ENCODE assay signal across 1 cellular context in the genomic region with DNA sequence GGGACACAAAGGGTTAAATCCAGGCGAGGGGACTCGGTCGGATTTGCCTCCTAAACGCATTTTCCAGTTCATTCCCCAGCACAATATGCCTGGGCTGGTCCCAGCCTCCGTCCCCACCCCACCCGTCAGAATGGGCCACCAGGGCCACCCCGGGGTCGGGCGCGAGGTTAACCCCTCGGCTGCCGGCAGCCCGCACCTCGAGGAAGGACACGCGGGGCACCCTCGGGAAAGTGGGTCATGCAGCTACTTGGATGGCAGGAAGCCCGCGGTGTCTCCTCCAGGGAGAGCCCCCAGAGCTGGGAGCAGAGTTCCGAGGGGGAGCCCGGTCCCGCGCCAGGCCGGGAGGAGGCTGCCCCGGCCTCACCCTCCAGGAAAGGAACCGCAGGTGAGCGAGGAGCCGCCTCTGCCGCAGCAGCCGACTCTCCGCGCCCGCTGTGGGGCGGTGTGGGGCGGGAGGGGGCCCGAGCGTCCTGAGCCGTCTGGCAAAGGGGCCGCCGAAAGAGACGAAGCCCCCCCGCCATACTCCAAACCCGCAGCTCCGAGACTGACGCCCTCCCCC.
A peak's percentile ranks its signal among the peaks of the same experiment; 100 is the strongest.
TF ChIP-seq lines count a peak whose summit lies in the region.

No MANE protein-coding gene starts in this region.

TF ChIP-seq in WTC11, 78 proteins besides CTCF, POLR2A, EP300 and RAD21 (continued from another document):
- TF ChIP-seq, protein P1, sequence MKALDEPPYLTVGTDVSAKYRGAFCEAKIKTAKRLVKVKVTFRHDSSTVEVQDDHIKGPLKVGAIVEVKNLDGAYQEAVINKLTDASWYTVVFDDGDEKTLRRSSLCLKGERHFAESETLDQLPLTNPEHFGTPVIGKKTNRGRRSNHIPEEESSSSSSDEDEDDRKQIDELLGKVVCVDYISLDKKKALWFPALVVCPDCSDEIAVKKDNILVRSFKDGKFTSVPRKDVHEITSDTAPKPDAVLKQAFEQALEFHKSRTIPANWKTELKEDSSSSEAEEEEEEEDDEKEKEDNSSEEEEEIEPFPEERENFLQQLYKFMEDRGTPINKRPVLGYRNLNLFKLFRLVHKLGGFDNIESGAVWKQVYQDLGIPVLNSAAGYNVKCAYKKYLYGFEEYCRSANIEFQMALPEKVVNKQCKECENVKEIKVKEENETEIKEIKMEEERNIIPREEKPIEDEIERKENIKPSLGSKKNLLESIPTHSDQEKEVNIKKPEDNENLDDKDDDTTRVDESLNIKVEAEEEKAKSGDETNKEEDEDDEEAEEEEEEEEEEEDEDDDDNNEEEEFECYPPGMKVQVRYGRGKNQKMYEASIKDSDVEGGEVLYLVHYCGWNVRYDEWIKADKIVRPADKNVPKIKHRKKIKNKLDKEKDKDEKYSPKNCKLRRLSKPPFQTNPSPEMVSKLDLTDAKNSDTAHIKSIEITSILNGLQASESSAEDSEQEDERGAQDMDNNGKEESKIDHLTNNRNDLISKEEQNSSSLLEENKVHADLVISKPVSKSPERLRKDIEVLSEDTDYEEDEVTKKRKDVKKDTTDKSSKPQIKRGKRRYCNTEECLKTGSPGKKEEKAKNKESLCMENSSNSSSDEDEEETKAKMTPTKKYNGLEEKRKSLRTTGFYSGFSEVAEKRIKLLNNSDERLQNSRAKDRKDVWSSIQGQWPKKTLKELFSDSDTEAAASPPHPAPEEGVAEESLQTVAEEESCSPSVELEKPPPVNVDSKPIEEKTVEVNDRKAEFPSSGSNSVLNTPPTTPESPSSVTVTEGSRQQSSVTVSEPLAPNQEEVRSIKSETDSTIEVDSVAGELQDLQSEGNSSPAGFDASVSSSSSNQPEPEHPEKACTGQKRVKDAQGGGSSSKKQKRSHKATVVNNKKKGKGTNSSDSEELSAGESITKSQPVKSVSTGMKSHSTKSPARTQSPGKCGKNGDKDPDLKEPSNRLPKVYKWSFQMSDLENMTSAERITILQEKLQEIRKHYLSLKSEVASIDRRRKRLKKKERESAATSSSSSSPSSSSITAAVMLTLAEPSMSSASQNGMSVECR (CRISPR knock-in tag; IDR thresholded peaks at IDR 0.05; ENCODE audit: borderline replicate concordance), result peak; percentile 73; the same call in 1 of the 2 replicates
- TF ChIP-seq, protein P2, sequence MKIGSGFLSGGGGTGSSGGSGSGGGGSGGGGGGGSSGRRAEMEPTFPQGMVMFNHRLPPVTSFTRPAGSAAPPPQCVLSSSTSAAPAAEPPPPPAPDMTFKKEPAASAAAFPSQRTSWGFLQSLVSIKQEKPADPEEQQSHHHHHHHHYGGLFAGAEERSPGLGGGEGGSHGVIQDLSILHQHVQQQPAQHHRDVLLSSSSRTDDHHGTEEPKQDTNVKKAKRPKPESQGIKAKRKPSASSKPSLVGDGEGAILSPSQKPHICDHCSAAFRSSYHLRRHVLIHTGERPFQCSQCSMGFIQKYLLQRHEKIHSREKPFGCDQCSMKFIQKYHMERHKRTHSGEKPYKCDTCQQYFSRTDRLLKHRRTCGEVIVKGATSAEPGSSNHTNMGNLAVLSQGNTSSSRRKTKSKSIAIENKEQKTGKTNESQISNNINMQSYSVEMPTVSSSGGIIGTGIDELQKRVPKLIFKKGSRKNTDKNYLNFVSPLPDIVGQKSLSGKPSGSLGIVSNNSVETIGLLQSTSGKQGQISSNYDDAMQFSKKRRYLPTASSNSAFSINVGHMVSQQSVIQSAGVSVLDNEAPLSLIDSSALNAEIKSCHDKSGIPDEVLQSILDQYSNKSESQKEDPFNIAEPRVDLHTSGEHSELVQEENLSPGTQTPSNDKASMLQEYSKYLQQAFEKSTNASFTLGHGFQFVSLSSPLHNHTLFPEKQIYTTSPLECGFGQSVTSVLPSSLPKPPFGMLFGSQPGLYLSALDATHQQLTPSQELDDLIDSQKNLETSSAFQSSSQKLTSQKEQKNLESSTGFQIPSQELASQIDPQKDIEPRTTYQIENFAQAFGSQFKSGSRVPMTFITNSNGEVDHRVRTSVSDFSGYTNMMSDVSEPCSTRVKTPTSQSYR (CRISPR knock-in tag; IDR thresholded peaks at IDR 0.05), result no peak
- TF ChIP-seq ZNF232 (CRISPR knock-in tag; IDR thresholded peaks at IDR 0.05) (peak; percentile 28; the same call in 1 of the 2 replicates), NFYB (CRISPR knock-in tag; conservative IDR thresholded peaks at IDR 0.05; ENCODE audit: low read depth) (no peak)
- TF ChIP-seq, protein P3, sequence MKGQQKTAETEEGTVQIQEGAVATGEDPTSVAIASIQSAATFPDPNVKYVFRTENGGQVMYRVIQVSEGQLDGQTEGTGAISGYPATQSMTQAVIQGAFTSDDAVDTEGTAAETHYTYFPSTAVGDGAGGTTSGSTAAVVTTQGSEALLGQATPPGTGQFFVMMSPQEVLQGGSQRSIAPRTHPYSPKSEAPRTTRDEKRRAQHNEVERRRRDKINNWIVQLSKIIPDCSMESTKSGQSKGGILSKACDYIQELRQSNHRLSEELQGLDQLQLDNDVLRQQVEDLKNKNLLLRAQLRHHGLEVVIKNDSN (CRISPR knock-in tag; IDR thresholded peaks at IDR 0.05), result peak; percentile 3; the same call in 1 of the 2 replicates
- TF ChIP-seq, protein P4, sequence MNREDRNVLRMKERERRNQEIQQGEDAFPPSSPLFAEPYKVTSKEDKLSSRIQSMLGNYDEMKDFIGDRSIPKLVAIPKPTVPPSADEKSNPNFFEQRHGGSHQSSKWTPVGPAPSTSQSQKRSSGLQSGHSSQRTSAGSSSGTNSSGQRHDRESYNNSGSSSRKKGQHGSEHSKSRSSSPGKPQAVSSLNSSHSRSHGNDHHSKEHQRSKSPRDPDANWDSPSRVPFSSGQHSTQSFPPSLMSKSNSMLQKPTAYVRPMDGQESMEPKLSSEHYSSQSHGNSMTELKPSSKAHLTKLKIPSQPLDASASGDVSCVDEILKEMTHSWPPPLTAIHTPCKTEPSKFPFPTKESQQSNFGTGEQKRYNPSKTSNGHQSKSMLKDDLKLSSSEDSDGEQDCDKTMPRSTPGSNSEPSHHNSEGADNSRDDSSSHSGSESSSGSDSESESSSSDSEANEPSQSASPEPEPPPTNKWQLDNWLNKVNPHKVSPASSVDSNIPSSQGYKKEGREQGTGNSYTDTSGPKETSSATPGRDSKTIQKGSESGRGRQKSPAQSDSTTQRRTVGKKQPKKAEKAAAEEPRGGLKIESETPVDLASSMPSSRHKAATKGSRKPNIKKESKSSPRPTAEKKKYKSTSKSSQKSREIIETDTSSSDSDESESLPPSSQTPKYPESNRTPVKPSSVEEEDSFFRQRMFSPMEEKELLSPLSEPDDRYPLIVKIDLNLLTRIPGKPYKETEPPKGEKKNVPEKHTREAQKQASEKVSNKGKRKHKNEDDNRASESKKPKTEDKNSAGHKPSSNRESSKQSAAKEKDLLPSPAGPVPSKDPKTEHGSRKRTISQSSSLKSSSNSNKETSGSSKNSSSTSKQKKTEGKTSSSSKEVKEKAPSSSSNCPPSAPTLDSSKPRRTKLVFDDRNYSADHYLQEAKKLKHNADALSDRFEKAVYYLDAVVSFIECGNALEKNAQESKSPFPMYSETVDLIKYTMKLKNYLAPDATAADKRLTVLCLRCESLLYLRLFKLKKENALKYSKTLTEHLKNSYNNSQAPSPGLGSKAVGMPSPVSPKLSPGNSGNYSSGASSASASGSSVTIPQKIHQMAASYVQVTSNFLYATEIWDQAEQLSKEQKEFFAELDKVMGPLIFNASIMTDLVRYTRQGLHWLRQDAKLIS (CRISPR knock-in tag; IDR thresholded peaks at IDR 0.05; ENCODE audit: borderline replicate concordance), result no peak
